8 cellular contexts compared by ENCODE assay signal in genomic region chr19:12783226-12783848, GRCh38. TPM values are rescaled to one million over a fixed set of nuclear protein-coding genes. Genes with fewer than 3 reads are reported as not detected.
DNase-seq lines count a peak whose midpoint lies in the region; ATAC-seq and TF ChIP-seq lines count a peak whose summit lies in the region.

No MANE protein-coding gene starts in this region.

- H3K4me3 ChIP-seq in AG09309 (ENCODE audit: control insufficient read depth, low read depth, low read length) (peak overlapping the region; percentile 44), body of pancreas (no peak overlapping the region), mononuclear cell (ENCODE audit: low read length) (peak overlapping the region; percentile 38), tibial artery (peak overlapping the region; percentile 51 to 64)
- peak overlapping the region; percentile 67 for H3K4me3 ChIP-seq in Jurkat, Clone E6-1 (ENCODE audit: low read length)

- TF ChIP-seq CTCF in AG09309 (IDR thresholded peaks at IDR 0.05; ENCODE audit: control insufficient read depth, insufficient read depth, low read depth, low read length, missing control alignments) (no peak), body of pancreas (IDR thresholded peaks at IDR 0.05) (peak in 1 of 7 experiments; percentile 4), tibial artery (IDR thresholded peaks at IDR 0.05) (no peak)

- no peaks in the 10 kb centered on the region for H3K27me3 ChIP-seq in body of pancreas
- no peaks in the 10 kb centered on the region for H3K27me3 ChIP-seq in mononuclear cell (ENCODE audit: insufficient read depth, low read length)
- H3K27me3 ChIP-seq in tibial artery, result no peaks in the 10 kb centered on the region

- intact Hi-C loops in body of pancreas (cut with DNase I) (no loop called here), tibial artery (cut with DNase I; ENCODE audit: low total_unique reads) (no loop called here)

- H3K27ac ChIP-seq in body of pancreas (peak overlapping the region; percentile 78 to 100 (median 96)), tibial artery (peak overlapping the region; percentile 98 to 99)

- H3K9me3 ChIP-seq in body of pancreas, result no peaks in the 10 kb centered on the region
- H3K9me3 ChIP-seq in mononuclear cell (ENCODE audit: low read depth, low read length), result no peaks in the 10 kb centered on the region
- H3K9me3 ChIP-seq in tibial artery, result no peaks in the 10 kb centered on the region

- no peaks in the 10 kb centered on the region for H3K36me3 ChIP-seq in body of pancreas (replicated peaks in 1 of 2; ENCODE audit: insufficient read depth in 1 of 2, low read depth in 2 of 2)
- H3K36me3 ChIP-seq in tibial artery, result no peaks in the 10 kb centered on the region

- WGBS in body of pancreas, 2 donors, result 20 to 24% methylated on average over 15 to 18 of the region's 22 CpGs

- no peak for TF ChIP-seq POLR2A in body of pancreas (IDR thresholded peaks at IDR 0.05)

- ATAC-seq in body of pancreas, result no peak
- ATAC-seq in GM21423 (IDR thresholded peaks at IDR 0.05; ENCODE audit: unreplicated experiment), result no peak
- ATAC-seq in HG02885 (IDR thresholded peaks at IDR 0.05; ENCODE audit: poor library complexity, unreplicated experiment), result no peak

- DNase-seq in AG09309 (ENCODE audit: low read depth) (no peak), body of pancreas (no peak), tibial artery (no peak), NCI-H526 (lab: John Stamatoyannopoulos, UW) (no peak)
- peak; percentile 76 for DNase-seq in Jurkat, Clone E6-1 (ENCODE audit: low read depth, low spot score)

- H3K4me1 ChIP-seq in body of pancreas, result peaks cover 78% of the 10 kb centered on the region
- H3K4me1 ChIP-seq in mononuclear cell (ENCODE audit: insufficient read depth, low read length), result peaks cover 88% of the 10 kb centered on the region
- H3K4me1 ChIP-seq in tibial artery, result peaks cover 5 to 79% (median 74%) of the 10 kb centered on the region in 4 donors

RNA-seq across cellular contexts. Expression of gene JUNB, which starts 7.9 kb away (rescaled TPM):
- polyA plus RNA-seq in Jurkat, Clone E6-1 (2012; ENCODE audit: insufficient read depth, insufficient read length), result 22.6 TPM
- 100 to 1,000 TPM; 219 to 485 TPM for total RNA-seq in body of pancreas
- 5,180 TPM for total RNA-seq in mononuclear cell

RNA-seq across cellular contexts. Expression of gene HOOK2, which starts 8.0 kb away (rescaled TPM):
- 26.6 TPM for polyA plus RNA-seq in Jurkat, Clone E6-1 (2012; ENCODE audit: insufficient read depth, insufficient read length)
- 100 to 1,000 TPM; 114 to 354 TPM for total RNA-seq in body of pancreas
- total RNA-seq in mononuclear cell, result 8.3 TPM

RNA-seq across cellular contexts. Expression of gene PRDX2, which starts 18.3 kb away (rescaled TPM):
- polyA plus RNA-seq in Jurkat, Clone E6-1 (2012; ENCODE audit: insufficient read depth, insufficient read length), result 291 TPM
- total RNA-seq in body of pancreas (100 to 1,000 TPM; 105 to 146 TPM), mononuclear cell (55.5 TPM)

RNA-seq across cellular contexts. Expression of gene THSD8, which starts 18.5 kb away (rescaled TPM):
- 89.2 TPM for polyA plus RNA-seq in Jurkat, Clone E6-1 (2012; ENCODE audit: insufficient read depth, insufficient read length)
- not detected for total RNA-seq in body of pancreas
- total RNA-seq in mononuclear cell, result not detected

RNA-seq across cellular contexts. Expression of gene RNASEH2A, which starts 23.0 kb away (rescaled TPM):
- 144 TPM for polyA plus RNA-seq in Jurkat, Clone E6-1 (2012; ENCODE audit: insufficient read depth, insufficient read length)
- total RNA-seq in body of pancreas, result 1 to 10 TPM; 1.3 to 6.5 TPM
- 1.4 TPM for total RNA-seq in mononuclear cell

Comparison
In these comparisons a context has a peak if more than half of its experiments do, and no peak if none do; other contexts are left out.
1. H3K4me3 ChIP-seq: peak in AG09309 (single experiment), Jurkat, Clone E6-1 (single experiment), mononuclear cell (single experiment) and tibial artery (2 of 2); none in body of pancreas (0 of 2).
2. RNA of gene JUNB, which starts 7.9 kb away (total RNA-seq): 5,180 TPM in mononuclear cell (single experiment); 219 to 485 TPM in body of pancreas; every median in the first group is over 10 times any median in the second.
3. RNA of gene HOOK2, which starts 8.0 kb away (total RNA-seq): 114 to 354 TPM in body of pancreas; 8.3 TPM in mononuclear cell (single experiment); every median in the first group is over 10 times any median in the second.